Comparison of ENCODE assay signal across 11 cellular contexts in the genomic region with DNA sequence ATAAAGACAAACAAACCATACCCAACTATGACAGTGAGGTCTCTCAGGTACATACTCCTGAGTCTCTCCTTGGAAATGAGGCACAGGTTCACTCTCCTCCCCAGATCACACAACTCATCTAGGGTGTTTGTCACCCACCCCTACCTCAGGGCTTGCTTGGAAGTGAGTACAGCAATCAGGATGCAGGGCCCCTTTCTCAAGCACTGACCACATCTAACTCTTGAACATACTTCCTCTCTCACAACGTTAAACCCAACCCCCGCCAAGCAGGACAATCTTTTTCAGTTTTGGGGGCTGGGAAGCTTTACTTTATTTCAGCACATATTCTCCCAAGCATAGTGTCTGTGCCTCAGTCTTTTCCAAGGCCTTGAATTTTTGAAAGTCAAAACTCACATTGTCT. TPM values are rescaled to one million over a fixed set of nuclear protein-coding genes. Genes with fewer than 3 reads are reported as not detected.
A peak's percentile ranks its signal among the peaks of the same experiment; 100 is the strongest.
DNase-seq lines count a peak whose midpoint lies in the region; ATAC-seq, FAIRE-seq and TF ChIP-seq lines count a peak whose summit lies in the region.
"Had no signal": no experiment of that assay in that cellular context is flagged by ENCODE, and none has a peak within 500 bp of the region (broad histone marks: within the 10 kb centered on the region; RNA-seq: fewer than 3 reads in every experiment).

No MANE protein-coding gene starts in this region.

- H3K79me2 ChIP-seq in smooth muscle cell (ENCODE audit: low read depth): no peaks in the 10 kb centered on the region
- no peaks in the 10 kb centered on the region for H3K79me2 ChIP-seq in GM23248 (ENCODE audit: insufficient read depth)

- peak overlapping the region in 7 of 11 experiments; percentile 22 to 62 (median 54); a peak in 11 of 22 replicates for H3K9ac ChIP-seq in BLaER1 treated with 17β-estradiol and CSF1 and Interleukin-3, amounts not matched to agents 10 nM and 100 nM
- H3K9ac ChIP-seq in smooth muscle cell (ENCODE audit: low read depth): no peak overlapping the region
- H3K9ac ChIP-seq in GM23248: no peak overlapping the region

- no peak for DNase-seq in GM19239 (ENCODE audit: insufficient read length, low spot score)
- DNase-seq in SKM-1 (lab: John Stamatoyannopoulos, UW; ENCODE audit: unreplicated experiment): peak; percentile 67
- peak; percentile 39 for DNase-seq in medulla oblongata (ENCODE audit: extremely low spot score)
- no peak for DNase-seq in smooth muscle cell (lab: John Stamatoyannopoulos, UW; ENCODE audit: unreplicated experiment)
- DNase-seq in GM23248: no peak
- DNase-seq in NCI-H1694 (lab: John Stamatoyannopoulos, UW): no peak
- DNase-seq in WTC11 (ENCODE audit: low spot score): no peak
- DNase-seq: CD4-positive, alpha-beta memory T cell; NCI-H2081; right cardiac atrium had no signal

- no peaks in the 10 kb centered on the region for H3F3A ChIP-seq in smooth muscle cell (ENCODE audit: low read depth)
- H3F3A ChIP-seq in GM23248 (ENCODE audit: insufficient read depth): no peaks in the 10 kb centered on the region

- peaks cover 42 to 70% (median 56%) of the 10 kb centered on the region in 10 experiments for H3K4me1 ChIP-seq in BLaER1 treated with 17β-estradiol and CSF1 and Interleukin-3, amounts not matched to agents 10 nM and 100 nM
- H3K4me1 ChIP-seq in smooth muscle cell (ENCODE audit: low read depth) (no peaks in the 10 kb centered on the region), GM23248 (ENCODE audit: insufficient read depth) (no peaks in the 10 kb centered on the region)

- H3K9me3 ChIP-seq in BLaER1 treated with 17β-estradiol and CSF1 and Interleukin-3, amounts not matched to agents 10 nM and 100 nM (replicated peaks in 1 of 11): peaks cover 0 to 7% (median 0%) of the 10 kb centered on the region in 11 experiments; a peak in 4 of 22 replicates
- H3K9me3 ChIP-seq in smooth muscle cell (replicated peaks; ENCODE audit: low read depth) (no peaks in the 10 kb centered on the region), GM23248 (ENCODE audit: low read depth) (no peaks in the 10 kb centered on the region)

- H3K27me3 Mint-ChIP-seq in WTC11 (ENCODE audit: low read depth): no peaks in the 10 kb centered on the region
- H3K27me3 Mint-ChIP-seq: CD4-positive, alpha-beta memory T cell had no signal

- H3K9me2 ChIP-seq in GM23248 (ENCODE audit: insufficient read depth): no peaks in the 10 kb centered on the region

- H3K4me3 Mint-ChIP-seq in WTC11: no peak overlapping the region

- H2AFZ ChIP-seq in smooth muscle cell (ENCODE audit: low read depth) (no peak overlapping the region), GM23248 (no peak overlapping the region)

- POLR2A ChIA-PET in WTC11 (lab: Charles Lee): no interaction called here

- peaks cover 8% of the 10 kb centered on the region for H3K4me1 Mint-ChIP-seq in WTC11

- TF ChIP-seq CTCF in smooth muscle cell (IDR thresholded peaks at IDR 0.05; ENCODE audit: borderline replicate concordance, insufficient read depth, poor library complexity, severe bottlenecking) (no peak), WTC11 (IDR thresholded peaks at IDR 0.05) (no peak)

- no peak overlapping the region for H3K27ac Mint-ChIP-seq in WTC11

- H3K4me3 ChIP-seq in BLaER1 treated with 17β-estradiol and CSF1 and Interleukin-3, amounts not matched to agents 10 nM and 100 nM: peak overlapping the region in 3 of 10 experiments; percentile 3 to 32 (median 32); a peak in 6 of 20 replicates
- H3K4me3 ChIP-seq in smooth muscle cell: no peak overlapping the region
- H3K4me3 ChIP-seq in GM23248: no peak overlapping the region

- H3K9me3 Mint-ChIP-seq in WTC11: no peaks in the 10 kb centered on the region
- H3K9me3 Mint-ChIP-seq: CD4-positive, alpha-beta memory T cell had no signal

- H3K27ac ChIP-seq in BLaER1 treated with 17β-estradiol and CSF1 and Interleukin-3, amounts not matched to agents 10 nM and 100 nM: peak overlapping the region; percentile 41 to 92 (median 70); a peak in 21 of 22 replicates
- H3K27ac ChIP-seq in smooth muscle cell (ENCODE audit: low read depth) (no peak overlapping the region), GM23248 (no peak overlapping the region)

- no peaks in the 10 kb centered on the region for H3K36me3 Mint-ChIP-seq in WTC11

- ATAC-seq in WTC11: no peak; the same call in 1 of the 2 replicates
- ATAC-seq: right cardiac atrium had no signal

- FAIRE-seq in GM19239 (lab: Jason Lieb, UNC): peak; percentile 71

- in situ Hi-C loops in GM23248 (cut with MboI): loop anchor here (25.0 kb wide), 1 partner anchor 560 kb away; a partner anchor contains a TSS

- CTCF ChIA-PET in WTC11 (lab: Charles Lee): interaction anchor here (1.3 kb wide), 1 partner anchor 12 kb away, joined by 4 read pairs; no protein-coding TSS in a partner anchor

- H3K27me3 ChIP-seq in BLaER1 treated with 17β-estradiol and CSF1 and Interleukin-3, amounts not matched to agents 10 nM and 100 nM: no peaks in the 10 kb centered on the region
- H3K27me3 ChIP-seq in smooth muscle cell (ENCODE audit: low read depth) (no peaks in the 10 kb centered on the region), GM23248 (replicated peaks; ENCODE audit: insufficient read depth) (no peaks in the 10 kb centered on the region)

- WGBS in smooth muscle cell (ENCODE audit: low lambda C conversion rate): 79% methylated on average over 2 of the region's 2 CpGs
- 65 to 87% methylated on average over 2 of the region's 2 CpGs for WGBS in GM23248 (ENCODE audit: low coverage in 1 of 2, low lambda C conversion rate in 2 of 2, missing lambda C conversion rate in 2 of 2), 2 experiments

- no peaks in the 10 kb centered on the region for H4K20me1 ChIP-seq in BLaER1 treated with 17β-estradiol and CSF1 and Interleukin-3, amounts not matched to agents 10 nM and 100 nM
- H4K20me1 ChIP-seq in smooth muscle cell (ENCODE audit: low read depth) (no peaks in the 10 kb centered on the region), GM23248 (ENCODE audit: insufficient read depth) (no peaks in the 10 kb centered on the region)

- H3K4me2 ChIP-seq in BLaER1 treated with 17β-estradiol and CSF1 and Interleukin-3, amounts not matched to agents 10 nM and 100 nM: peak overlapping the region; percentile 50 to 99 (median 78)
- H3K4me2 ChIP-seq in smooth muscle cell: no peak overlapping the region
- H3K4me2 ChIP-seq in GM23248 (ENCODE audit: unreplicated experiment): no peak overlapping the region

- H3K36me3 ChIP-seq in BLaER1 treated with 17β-estradiol and CSF1 and Interleukin-3, amounts not matched to agents 10 nM and 100 nM: no peaks in the 10 kb centered on the region
- H3K36me3 ChIP-seq in smooth muscle cell (ENCODE audit: low read depth) (no peaks in the 10 kb centered on the region), GM23248 (ENCODE audit: low read depth) (no peaks in the 10 kb centered on the region)

TF ChIP-seq in WTC11, 78 proteins besides CTCF, POLR2A, EP300 and RAD21 (continues in another document):
- TF ChIP-seq GRHL2 (CRISPR knock-in tag; IDR thresholded peaks at IDR 0.05; ENCODE audit: insufficient replicate concordance, severe bottlenecking): no peak
- no peak for TF ChIP-seq SOX15 (CRISPR knock-in tag; IDR thresholded peaks at IDR 0.05)
- TF ChIP-seq, protein P1, sequence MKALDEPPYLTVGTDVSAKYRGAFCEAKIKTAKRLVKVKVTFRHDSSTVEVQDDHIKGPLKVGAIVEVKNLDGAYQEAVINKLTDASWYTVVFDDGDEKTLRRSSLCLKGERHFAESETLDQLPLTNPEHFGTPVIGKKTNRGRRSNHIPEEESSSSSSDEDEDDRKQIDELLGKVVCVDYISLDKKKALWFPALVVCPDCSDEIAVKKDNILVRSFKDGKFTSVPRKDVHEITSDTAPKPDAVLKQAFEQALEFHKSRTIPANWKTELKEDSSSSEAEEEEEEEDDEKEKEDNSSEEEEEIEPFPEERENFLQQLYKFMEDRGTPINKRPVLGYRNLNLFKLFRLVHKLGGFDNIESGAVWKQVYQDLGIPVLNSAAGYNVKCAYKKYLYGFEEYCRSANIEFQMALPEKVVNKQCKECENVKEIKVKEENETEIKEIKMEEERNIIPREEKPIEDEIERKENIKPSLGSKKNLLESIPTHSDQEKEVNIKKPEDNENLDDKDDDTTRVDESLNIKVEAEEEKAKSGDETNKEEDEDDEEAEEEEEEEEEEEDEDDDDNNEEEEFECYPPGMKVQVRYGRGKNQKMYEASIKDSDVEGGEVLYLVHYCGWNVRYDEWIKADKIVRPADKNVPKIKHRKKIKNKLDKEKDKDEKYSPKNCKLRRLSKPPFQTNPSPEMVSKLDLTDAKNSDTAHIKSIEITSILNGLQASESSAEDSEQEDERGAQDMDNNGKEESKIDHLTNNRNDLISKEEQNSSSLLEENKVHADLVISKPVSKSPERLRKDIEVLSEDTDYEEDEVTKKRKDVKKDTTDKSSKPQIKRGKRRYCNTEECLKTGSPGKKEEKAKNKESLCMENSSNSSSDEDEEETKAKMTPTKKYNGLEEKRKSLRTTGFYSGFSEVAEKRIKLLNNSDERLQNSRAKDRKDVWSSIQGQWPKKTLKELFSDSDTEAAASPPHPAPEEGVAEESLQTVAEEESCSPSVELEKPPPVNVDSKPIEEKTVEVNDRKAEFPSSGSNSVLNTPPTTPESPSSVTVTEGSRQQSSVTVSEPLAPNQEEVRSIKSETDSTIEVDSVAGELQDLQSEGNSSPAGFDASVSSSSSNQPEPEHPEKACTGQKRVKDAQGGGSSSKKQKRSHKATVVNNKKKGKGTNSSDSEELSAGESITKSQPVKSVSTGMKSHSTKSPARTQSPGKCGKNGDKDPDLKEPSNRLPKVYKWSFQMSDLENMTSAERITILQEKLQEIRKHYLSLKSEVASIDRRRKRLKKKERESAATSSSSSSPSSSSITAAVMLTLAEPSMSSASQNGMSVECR (CRISPR knock-in tag; IDR thresholded peaks at IDR 0.05; ENCODE audit: borderline replicate concordance): no peak
- TF ChIP-seq MYBL2 (CRISPR knock-in tag; IDR thresholded peaks at IDR 0.05): no peak

RNA-seq across cellular contexts. Expression of a gene that starts 2.5 kb away (rescaled TPM):
- total RNA-seq in smooth muscle cell (0.04 TPM in 1 of 2 replicates, not detected in the other), WTC11 (2021) (not detected in 3 replicates)
- polyA plus RNA-seq in smooth muscle cell (0.09 TPM in 1 of 2 replicates, not detected in the other), GM23248 (2016; fragmentation: Nextera tagmentation; extraction: Ambion mirVana) (0.06 and 0.10 TPM in 2 replicates)
- 0.13 and 0.22 TPM in 2 replicates for total RNA-seq in GM23248 (2014; rRNA removed; shearing (Covaris generic))

RNA-seq across cellular contexts. Expression of a gene that starts 9.4 kb away (rescaled TPM):
- total RNA-seq in smooth muscle cell (31.0 and 34.6 TPM in 2 replicates), WTC11 (2021) (10.6 to 10.9 TPM (median 10.7 TPM) in 3 replicates)
- polyA plus RNA-seq in smooth muscle cell (11.6 and 18.6 TPM in 2 replicates), GM23248 (2016; fragmentation: Nextera tagmentation; extraction: Ambion mirVana) (13.1 TPM in 2 replicates)
- 20.9 and 24.0 TPM in 2 replicates for total RNA-seq in GM23248 (2014; rRNA removed; shearing (Covaris generic))

Comparison
In these comparisons a context has a peak if more than half of its experiments do, and no peak if none do; other contexts are left out.
1. H3K27ac ChIP-seq: peak in BLaER1 treated with 17β-estradiol and CSF1 and Interleukin-3, amounts not matched to agents 10 nM and 100 nM (11 of 11); none in smooth muscle cell (single experiment) and GM23248 (single experiment).
2. H3K4me2 ChIP-seq: peak in BLaER1 treated with 17β-estradiol and CSF1 and Interleukin-3, amounts not matched to agents 10 nM and 100 nM (11 of 11); none in smooth muscle cell (single experiment) and GM23248 (single experiment).
3. H3K9ac ChIP-seq: peak in BLaER1 treated with 17β-estradiol and CSF1 and Interleukin-3, amounts not matched to agents 10 nM and 100 nM (7 of 11); none in smooth muscle cell (single experiment) and GM23248 (single experiment).
4. DNase-seq: peak in SKM-1 (single experiment) and medulla oblongata (single experiment); none in GM19239 (single experiment), smooth muscle cell (single experiment), GM23248 (single experiment), NCI-H1694 (single experiment) and WTC11 (single experiment).